1 cellular context compared by ENCODE assay signal in the genomic region with DNA sequence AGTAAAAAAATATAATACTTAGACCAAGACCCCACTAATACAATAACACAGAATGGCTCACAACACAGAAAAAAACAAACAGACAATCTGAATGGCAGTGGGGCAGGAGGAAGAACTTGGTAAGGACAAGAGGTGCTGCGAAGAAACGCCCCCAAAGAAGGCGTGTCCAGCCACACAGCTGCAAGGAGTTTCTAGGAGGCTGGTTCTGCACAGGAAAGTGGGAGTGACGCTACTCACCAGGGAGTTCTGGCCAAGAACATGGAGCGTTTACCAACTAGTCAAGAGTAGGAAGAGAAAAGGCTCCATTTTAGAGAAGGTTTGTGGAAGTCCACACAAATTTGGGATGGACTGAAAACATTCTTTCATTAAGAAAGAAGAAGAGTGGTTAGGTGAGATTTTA.
TF ChIP-seq lines count a peak whose summit lies in the region.

No MANE protein-coding gene starts in this region.

TF ChIP-seq in HEK293, 187 proteins besides CTCF, POLR2A, EP300 and RAD21 (continued from another document):
- 0 out of 2 replicates have a peak, but pooled peaks have one; percentile 12 for TF ChIP-seq ZNF600 (tag by site-specific recombination; IDR thresholded peaks at IDR 0.05)
- 0 out of 2 replicates have a peak, but pooled peaks have one; percentile 56 for TF ChIP-seq KLF10 (tag by site-specific recombination; IDR thresholded peaks at IDR 0.05)
- TF ChIP-seq SP2 (tag by site-specific recombination; IDR thresholded peaks at IDR 0.05): peak; percentile 34
- TF ChIP-seq ZSCAN4 (tag by site-specific recombination; IDR thresholded peaks at IDR 0.05): no peak
- TF ChIP-seq KLF9 (tag by site-specific recombination; IDR thresholded peaks at IDR 0.05; ENCODE audit: low read depth): peak; percentile 26; the same call in 1 of the 2 replicates
- TF ChIP-seq ZNF146 (tag by site-specific recombination; IDR thresholded peaks at IDR 0.05): no peak
- TF ChIP-seq GLI4 (tag by site-specific recombination; IDR thresholded peaks at IDR 0.05): no peak
